1 cellular context compared by ENCODE assay signal in the genomic region with DNA sequence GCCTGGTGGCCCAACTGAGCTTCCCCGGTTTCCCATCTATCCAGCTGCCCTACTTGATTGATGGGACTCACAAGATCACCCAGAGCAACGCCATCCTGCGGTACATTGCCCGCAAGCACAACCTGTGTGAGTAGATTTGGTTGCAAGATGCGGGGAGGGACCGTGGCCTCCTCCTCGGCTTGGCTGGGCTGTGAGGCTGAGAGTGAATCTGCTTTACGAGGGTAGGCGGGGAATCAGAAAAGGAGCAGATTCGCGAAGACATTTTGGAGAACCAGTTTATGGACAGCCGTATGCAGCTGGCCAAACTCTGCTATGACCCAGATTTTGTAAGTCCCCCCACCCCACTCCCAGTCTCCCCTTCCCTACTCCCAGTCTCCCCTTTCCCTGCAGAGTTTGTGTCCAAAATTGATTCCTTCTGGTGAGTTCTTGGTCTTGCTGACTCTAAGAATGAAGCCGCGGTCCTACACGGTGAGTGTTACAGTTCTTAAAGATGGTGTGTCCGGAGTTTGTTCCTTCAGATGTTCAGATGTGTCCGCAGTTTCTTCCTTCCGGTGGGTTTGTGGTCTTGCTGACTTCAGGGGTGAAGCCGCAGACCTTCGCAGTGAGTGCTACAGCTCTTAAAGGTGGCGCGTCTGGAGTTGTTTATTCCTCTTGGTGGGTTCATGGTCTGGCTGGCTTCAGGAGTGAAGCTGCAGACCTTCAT.
TF ChIP-seq lines count a peak whose summit lies in the region.

No MANE protein-coding gene starts in this region.

TF ChIP-seq in K562, 482 proteins besides CTCF, POLR2A, EP300 and RAD21:
- TF ChIP-seq PTTG1 (tag; IDR thresholded peaks at IDR 0.05; ENCODE audit: low read depth) (no peak), TAF7 (tag; IDR thresholded peaks at IDR 0.05) (no peak), HSF4 (CRISPR knock-in tag; IDR thresholded peaks at IDR 0.05; ENCODE audit: borderline replicate concordance) (no peak), MLLT1 (IDR thresholded peaks at IDR 0.05) (no peak), CAMTA2 (CRISPR knock-in tag; conservative IDR thresholded peaks at IDR 0.05) (no peak), MEF2A (IDR thresholded peaks at IDR 0.05; ENCODE audit: control insufficient read depth, low read depth, low read length) (no peak), SIN3B (IDR thresholded peaks at IDR 0.05; ENCODE audit: low read depth) (no peak), RERE (CRISPR knock-in tag; IDR thresholded peaks at IDR 0.05; ENCODE audit: borderline replicate concordance) (no peak), PCBP2 (IDR thresholded peaks at IDR 0.05; ENCODE audit: low read depth, low read length, poor library complexity, severe bottlenecking) (no peak), JUNB (CRISPR knock-in tag; conservative IDR thresholded peaks at IDR 0.05) (no peak)
- TF ChIP-seq, protein P1, sequence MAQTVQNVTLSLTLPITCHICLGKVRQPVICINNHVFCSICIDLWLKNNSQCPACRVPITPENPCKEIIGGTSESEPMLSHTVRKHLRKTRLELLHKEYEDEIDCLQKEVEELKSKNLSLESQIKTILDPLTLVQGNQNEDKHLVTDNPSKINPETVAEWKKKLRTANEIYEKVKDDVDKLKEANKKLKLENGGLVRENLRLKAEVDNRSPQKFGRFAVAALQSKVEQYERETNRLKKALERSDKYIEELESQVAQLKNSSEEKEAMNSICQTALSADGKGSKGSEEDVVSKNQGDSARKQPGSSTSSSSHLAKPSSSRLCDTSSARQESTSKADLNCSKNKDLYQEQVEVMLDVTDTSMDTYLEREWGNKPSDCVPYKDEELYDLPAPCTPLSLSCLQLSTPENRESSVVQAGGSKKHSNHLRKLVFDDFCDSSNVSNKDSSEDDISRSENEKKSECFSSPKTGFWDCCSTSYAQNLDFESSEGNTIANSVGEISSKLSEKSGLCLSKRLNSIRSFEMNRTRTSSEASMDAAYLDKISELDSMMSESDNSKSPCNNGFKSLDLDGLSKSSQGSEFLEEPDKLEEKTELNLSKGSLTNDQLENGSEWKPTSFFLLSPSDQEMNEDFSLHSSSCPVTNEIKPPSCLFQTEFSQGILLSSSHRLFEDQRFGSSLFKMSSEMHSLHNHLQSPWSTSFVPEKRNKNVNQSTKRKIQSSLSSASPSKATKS (CRISPR knock-in tag; IDR thresholded peaks at IDR 0.05), result no peak
- TF ChIP-seq, protein P2, sequence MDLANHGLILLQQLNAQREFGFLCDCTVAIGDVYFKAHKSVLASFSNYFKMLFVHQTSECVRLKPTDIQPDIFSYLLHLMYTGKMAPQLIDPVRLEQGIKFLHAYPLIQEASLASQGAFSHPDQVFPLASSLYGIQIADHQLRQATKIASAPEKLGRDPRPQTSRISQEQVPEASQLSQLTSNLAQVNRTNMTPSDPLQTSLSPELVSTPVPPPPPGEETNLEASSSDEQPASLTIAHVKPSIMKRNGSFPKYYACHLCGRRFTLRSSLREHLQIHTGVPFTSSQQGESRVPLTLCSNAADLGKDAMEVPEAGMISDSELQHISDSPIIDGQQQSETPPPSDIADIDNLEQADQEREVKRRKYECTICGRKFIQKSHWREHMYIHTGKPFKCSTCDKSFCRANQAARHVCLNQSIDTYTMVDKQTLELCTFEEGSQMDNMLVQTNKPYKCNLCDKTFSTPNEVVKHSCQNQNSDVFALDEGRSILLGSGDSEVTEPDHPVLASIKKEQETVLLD (IDR thresholded peaks at IDR 0.05), result no peak
